ENCODE assay signal across 2 cellular contexts in genomic region chr6:837380-837779, GRCh38.
TF ChIP-seq lines count a peak whose summit lies in the region.

No MANE protein-coding gene starts in this region.

TF ChIP-seq in A549, 52 proteins besides CTCF, POLR2A, EP300 and RAD21 (continued from another document):
- TF ChIP-seq HES2 (IDR thresholded peaks at IDR 0.05) (peak; percentile 59; the same call in 1 of the 2 replicates), ZSCAN20 (CRISPR knock-in tag; IDR thresholded peaks at IDR 0.05) (no peak), PBX3 (IDR thresholded peaks at IDR 0.05) (no peak)
TF ChIP-seq in A549: peak in this region for 9.

TF ChIP-seq in HepG2, 621 proteins besides CTCF, POLR2A, EP300 and RAD21 (continued from another document and continues in another):
- TF ChIP-seq, protein P1, sequence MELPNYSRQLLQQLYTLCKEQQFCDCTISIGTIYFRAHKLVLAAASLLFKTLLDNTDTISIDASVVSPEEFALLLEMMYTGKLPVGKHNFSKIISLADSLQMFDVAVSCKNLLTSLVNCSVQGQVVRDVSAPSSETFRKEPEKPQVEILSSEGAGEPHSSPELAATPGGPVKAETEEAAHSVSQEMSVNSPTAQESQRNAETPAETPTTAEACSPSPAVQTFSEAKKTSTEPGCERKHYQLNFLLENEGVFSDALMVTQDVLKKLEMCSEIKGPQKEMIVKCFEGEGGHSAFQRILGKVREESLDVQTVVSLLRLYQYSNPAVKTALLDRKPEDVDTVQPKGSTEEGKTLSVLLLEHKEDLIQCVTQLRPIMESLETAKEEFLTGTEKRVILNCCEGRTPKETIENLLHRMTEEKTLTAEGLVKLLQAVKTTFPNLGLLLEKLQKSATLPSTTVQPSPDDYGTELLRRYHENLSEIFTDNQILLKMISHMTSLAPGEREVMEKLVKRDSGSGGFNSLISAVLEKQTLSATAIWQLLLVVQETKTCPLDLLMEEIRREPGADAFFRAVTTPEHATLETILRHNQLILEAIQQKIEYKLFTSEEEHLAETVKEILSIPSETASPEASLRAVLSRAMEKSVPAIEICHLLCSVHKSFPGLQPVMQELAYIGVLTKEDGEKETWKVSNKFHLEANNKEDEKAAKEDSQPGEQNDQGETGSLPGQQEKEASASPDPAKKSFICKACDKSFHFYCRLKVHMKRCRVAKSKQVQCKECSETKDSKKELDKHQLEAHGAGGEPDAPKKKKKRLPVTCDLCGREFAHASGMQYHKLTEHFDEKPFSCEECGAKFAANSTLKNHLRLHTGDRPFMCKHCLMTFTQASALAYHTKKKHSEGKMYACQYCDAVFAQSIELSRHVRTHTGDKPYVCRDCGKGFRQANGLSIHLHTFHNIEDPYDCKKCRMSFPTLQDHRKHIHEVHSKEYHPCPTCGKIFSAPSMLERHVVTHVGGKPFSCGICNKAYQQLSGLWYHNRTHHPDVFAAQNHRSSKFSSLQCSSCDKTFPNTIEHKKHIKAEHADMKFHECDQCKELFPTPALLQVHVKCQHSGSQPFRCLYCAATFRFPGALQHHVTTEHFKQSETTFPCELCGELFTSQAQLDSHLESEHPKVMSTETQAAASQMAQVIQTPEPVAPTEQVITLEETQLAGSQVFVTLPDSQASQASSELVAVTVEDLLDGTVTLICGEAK (IDR thresholded peaks at IDR 0.05), result no peak
- TF ChIP-seq, protein P1 (CRISPR knock-in tag; IDR thresholded peaks at IDR 0.05), result no peak
- no peak for TF ChIP-seq SCMH1 (CRISPR knock-in tag; IDR thresholded peaks at IDR 0.05; ENCODE audit: borderline replicate concordance)
- peak; percentile 44; the same call in 1 of the 2 replicates for TF ChIP-seq HNF4G (IDR thresholded peaks at IDR 0.05; ENCODE audit: borderline replicate concordance, low read depth, low read length)
- no peak for TF ChIP-seq HNF4G (CRISPR knock-in tag; IDR thresholded peaks at IDR 0.05; ENCODE audit: borderline replicate concordance, low read depth)
- peak; percentile 17; the same call in 1 of the 2 replicates for TF ChIP-seq MAFF (IDR thresholded peaks at IDR 0.05; ENCODE audit: low read depth, low read length)
- TF ChIP-seq ZNF883 (CRISPR knock-in tag; IDR thresholded peaks at IDR 0.05; ENCODE audit: not compliant biosample characterization), result no peak
- peak; percentile 95 for TF ChIP-seq FOSL2 (CRISPR knock-in tag; IDR thresholded peaks at IDR 0.05)
- TF ChIP-seq ZMYM2 (CRISPR knock-in tag; IDR thresholded peaks at IDR 0.05), result no peak
- TF ChIP-seq NFRKB (IDR thresholded peaks at IDR 0.05), result no peak
- no peak for TF ChIP-seq BCL6 (CRISPR knock-in tag; IDR thresholded peaks at IDR 0.05)
- no peak for TF ChIP-seq MNT (IDR thresholded peaks at IDR 0.05)
- TF ChIP-seq EHMT2 (IDR thresholded peaks at IDR 0.05; ENCODE audit: borderline replicate concordance, low read depth, low read length), result no peak
- TF ChIP-seq FOXA3 (CRISPR knock-in tag; IDR thresholded peaks at IDR 0.05), result peak; percentile 82
- 0 out of 2 replicates have a peak, but pooled peaks have one; percentile 28 for TF ChIP-seq AHDC1 (CRISPR knock-in tag; IDR thresholded peaks at IDR 0.05; ENCODE audit: borderline replicate concordance)
- no peak for TF ChIP-seq ZNF350 (CRISPR knock-in tag; IDR thresholded peaks at IDR 0.05; ENCODE audit: borderline replicate concordance, low read depth)
- TF ChIP-seq, protein P2, sequence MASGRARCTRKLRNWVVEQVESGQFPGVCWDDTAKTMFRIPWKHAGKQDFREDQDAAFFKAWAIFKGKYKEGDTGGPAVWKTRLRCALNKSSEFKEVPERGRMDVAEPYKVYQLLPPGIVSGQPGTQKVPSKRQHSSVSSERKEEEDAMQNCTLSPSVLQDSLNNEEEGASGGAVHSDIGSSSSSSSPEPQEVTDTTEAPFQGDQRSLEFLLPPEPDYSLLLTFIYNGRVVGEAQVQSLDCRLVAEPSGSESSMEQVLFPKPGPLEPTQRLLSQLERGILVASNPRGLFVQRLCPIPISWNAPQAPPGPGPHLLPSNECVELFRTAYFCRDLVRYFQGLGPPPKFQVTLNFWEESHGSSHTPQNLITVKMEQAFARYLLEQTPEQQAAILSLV (CRISPR knock-in tag; IDR thresholded peaks at IDR 0.05; ENCODE audit: borderline replicate concordance), result no peak
- peak; percentile 68; the same call in 1 of the 2 replicates for TF ChIP-seq SMAD3 (CRISPR knock-in tag; IDR thresholded peaks at IDR 0.05)
- TF ChIP-seq RFX1 (IDR thresholded peaks at IDR 0.05), result no peak
- no peak for TF ChIP-seq DRAP1 (CRISPR knock-in tag; IDR thresholded peaks at IDR 0.05)
- peak; percentile 54 for TF ChIP-seq HMG20A (CRISPR knock-in tag; IDR thresholded peaks at IDR 0.05; ENCODE audit: borderline replicate concordance)
- no peak for TF ChIP-seq GLI4 (CRISPR knock-in tag; IDR thresholded peaks at IDR 0.05; ENCODE audit: borderline replicate concordance)
- no peak for TF ChIP-seq ARNTL (CRISPR knock-in tag; IDR thresholded peaks at IDR 0.05)
- no peak for TF ChIP-seq TAF15 (IDR thresholded peaks at IDR 0.05; ENCODE audit: low read depth, low read length, poor library complexity, severe bottlenecking)
- TF ChIP-seq SMARCC2 (IDR thresholded peaks at IDR 0.05), result no peak
- TF ChIP-seq FOXA1 (IDR thresholded peaks at IDR 0.05), result no peak
- peak; percentile 52; the same call in 1 of the 2 replicates for TF ChIP-seq FOXA1 (CRISPR knock-in tag; IDR thresholded peaks at IDR 0.05)
- TF ChIP-seq NR2F1 (CRISPR knock-in tag; IDR thresholded peaks at IDR 0.05), result no peak
- no peak for TF ChIP-seq ZGPAT (CRISPR knock-in tag; IDR thresholded peaks at IDR 0.05)
- no peak for TF ChIP-seq RXRB (CRISPR knock-in tag; IDR thresholded peaks at IDR 0.05; ENCODE audit: borderline replicate concordance)
- TF ChIP-seq MAFK (conservative IDR thresholded peaks at IDR 0.05 in 1 of 2, IDR thresholded peaks at IDR 0.05 in 1 of 2; ENCODE audit: low read length in 2 of 2), result peak in 1 of 2 experiments; percentile 39; a peak in 1 of 4 replicates
- TF ChIP-seq, protein P3, sequence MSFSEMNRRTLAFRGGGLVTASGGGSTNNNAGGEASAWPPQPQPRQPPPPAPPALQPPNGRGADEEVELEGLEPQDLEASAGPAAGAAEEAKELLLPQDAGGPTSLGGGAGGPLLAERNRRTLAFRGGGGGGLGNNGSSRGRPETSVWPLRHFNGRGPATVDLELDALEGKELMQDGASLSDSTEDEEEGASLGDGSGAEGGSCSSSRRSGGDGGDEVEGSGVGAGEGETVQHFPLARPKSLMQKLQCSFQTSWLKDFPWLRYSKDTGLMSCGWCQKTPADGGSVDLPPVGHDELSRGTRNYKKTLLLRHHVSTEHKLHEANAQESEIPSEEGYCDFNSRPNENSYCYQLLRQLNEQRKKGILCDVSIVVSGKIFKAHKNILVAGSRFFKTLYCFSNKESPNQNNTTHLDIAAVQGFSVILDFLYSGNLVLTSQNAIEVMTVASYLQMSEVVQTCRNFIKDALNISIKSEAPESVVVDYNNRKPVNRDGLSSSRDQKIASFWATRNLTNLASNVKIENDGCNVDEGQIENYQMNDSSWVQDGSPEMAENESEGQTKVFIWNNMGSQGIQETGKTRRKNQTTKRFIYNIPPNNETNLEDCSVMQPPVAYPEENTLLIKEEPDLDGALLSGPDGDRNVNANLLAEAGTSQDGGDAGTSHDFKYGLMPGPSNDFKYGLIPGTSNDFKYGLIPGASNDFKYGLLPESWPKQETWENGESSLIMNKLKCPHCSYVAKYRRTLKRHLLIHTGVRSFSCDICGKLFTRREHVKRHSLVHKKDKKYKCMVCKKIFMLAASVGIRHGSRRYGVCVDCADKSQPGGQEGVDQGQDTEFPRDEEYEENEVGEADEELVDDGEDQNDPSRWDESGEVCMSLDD (CRISPR knock-in tag; IDR thresholded peaks at IDR 0.05; ENCODE audit: borderline replicate concordance), result no peak
- TF ChIP-seq ATF4 (CRISPR knock-in tag; IDR thresholded peaks at IDR 0.05), result peak in 1 of 2 experiments; percentile 99; a peak in 2 of 4 replicates
- peak; percentile 93 for TF ChIP-seq CEBPB (IDR thresholded peaks at IDR 0.05; ENCODE audit: borderline replicate concordance, low read depth, low read length)
- no peak for TF ChIP-seq NFKBIZ (CRISPR knock-in tag; IDR thresholded peaks at IDR 0.05)
